18 cellular contexts compared by ENCODE assay signal in genomic region chr15:88899251-88899650, GRCh38.
"Had no signal": no experiment of that assay in that cellular context is flagged by ENCODE, and none has a peak within 500 bp of the region (broad histone marks: within the 10 kb centered on the region; RNA-seq: fewer than 3 reads in every experiment).

No MANE protein-coding gene starts in this region.

- H3K4me3 Mint-ChIP-seq: activated naive CD4-positive, alpha-beta T cell treated with anti-CD3 and anti-CD28 coated beads, Interleukin-2, amount 50 U/mL, for 24 hours; effector memory CD8-positive, alpha-beta T cell; mesothelial cell of epicardium; nephron; stimulated activated effector memory CD8-positive, alpha-beta T cell treated with anti-CD3 and anti-CD28 coated beads, Interleukin-12 subunit alpha, Interleukin-12 subunit beta, amount 100 ng/mL, for 72 hours had no signal

- ATAC-seq: effector memory CD8-positive, alpha-beta T cell; right lobe of liver; stimulated activated effector memory CD8-positive, alpha-beta T cell treated with anti-CD3 and anti-CD28 coated beads, Interleukin-12 subunit alpha, Interleukin-12 subunit beta, amount 100 ng/mL, for 72 hours had no signal

- DNase-seq: activated CD4-positive, CD25-positive, alpha-beta regulatory T cell treated with anti-CD3 and anti-CD28 coated beads, Interleukin-2, amount 50 U/mL, for 72 hours; activated CD8-positive, alpha-beta memory T cell treated with anti-CD3 and anti-CD28 coated beads for 24 hours; activated CD8-positive, alpha-beta memory T cell treated with anti-CD3 and anti-CD28 coated beads, Interleukin-2, amount 50 U/mL, for 48 hours; activated gamma-delta T cell; effector memory CD8-positive, alpha-beta T cell; esophagus squamous epithelium; hippocampal formation; islet precursor cell; occipital lobe; right lobe of liver; stimulated activated CD4-positive, alpha-beta T cell treated with anti-CD3 and anti-CD28 coated beads, Interleukin-4, amount 100 ng/mL, for 24 hours; T-helper 2 cell; testis had no signal

- H3K27me3 ChIP-seq: testis had no signal

- H3K27ac Mint-ChIP-seq: activated naive CD4-positive, alpha-beta T cell treated with anti-CD3 and anti-CD28 coated beads, Interleukin-2, amount 50 U/mL, for 24 hours; effector memory CD8-positive, alpha-beta T cell; mesothelial cell of epicardium; nephron; stimulated activated effector memory CD8-positive, alpha-beta T cell treated with anti-CD3 and anti-CD28 coated beads, Interleukin-12 subunit alpha, Interleukin-12 subunit beta, amount 100 ng/mL, for 72 hours had no signal

- H3K27me3 Mint-ChIP-seq: activated naive CD4-positive, alpha-beta T cell treated with anti-CD3 and anti-CD28 coated beads, Interleukin-2, amount 50 U/mL, for 24 hours; effector memory CD8-positive, alpha-beta T cell had no signal

- H3K27ac ChIP-seq: right lobe of liver, testis, VCaP had no signal

- H3K9me3 ChIP-seq: esophagus squamous epithelium, right lobe of liver, testis had no signal

- H3K4me3 ChIP-seq: esophagus squamous epithelium, right lobe of liver, testis had no signal

- H3K9me3 Mint-ChIP-seq: activated naive CD4-positive, alpha-beta T cell treated with anti-CD3 and anti-CD28 coated beads, Interleukin-2, amount 50 U/mL, for 24 hours; effector memory CD8-positive, alpha-beta T cell; mesothelial cell of epicardium; nephron; stimulated activated effector memory CD8-positive, alpha-beta T cell treated with anti-CD3 and anti-CD28 coated beads, Interleukin-12 subunit alpha, Interleukin-12 subunit beta, amount 100 ng/mL, for 72 hours had no signal
